In genomic region chr6:74598473-74599393, GRCh38 we compare ENCODE assay signal across 9 cellular contexts.
A peak's percentile ranks its signal among the peaks of the same experiment; 100 is the strongest.
DNase-seq lines count a peak whose midpoint lies in the region; ATAC-seq and TF ChIP-seq lines count a peak whose summit lies in the region.
"Had no signal": no experiment of that assay in that cellular context is flagged by ENCODE, and none has a peak within 500 bp of the region (broad histone marks: within the 10 kb centered on the region; RNA-seq: fewer than 3 reads in every experiment).

No MANE protein-coding gene starts in this region.

- DNase-seq in fibroblast of mammary gland (ENCODE audit: low read depth), result peak; percentile 69
- DNase-seq in HK-2 (ENCODE audit: unreplicated experiment), result no peak
- no peak for DNase-seq in nucleus accumbens (lab: John Stamatoyannopoulos, UW)

- no peaks in the 10 kb centered on the region for H3K4me1 Mint-ChIP-seq in activated T-helper 17 cell treated with anti-CD3 and anti-CD28 coated beads, Interleukin-2, amount 50 U/mL, for 72 hours
- H3K4me1 Mint-ChIP-seq: neural crest cell had no signal

- no peak overlapping the region for H3K4me3 Mint-ChIP-seq in activated T-helper 17 cell treated with anti-CD3 and anti-CD28 coated beads, Interleukin-2, amount 50 U/mL, for 72 hours
- H3K4me3 Mint-ChIP-seq: neural crest cell had no signal

- H3K4me3 ChIP-seq in fibroblast of mammary gland (ENCODE audit: control insufficient read depth, low read depth, low read length), result no peak overlapping the region

- no peaks in the 10 kb centered on the region for H3K36me3 Mint-ChIP-seq in activated T-helper 17 cell treated with anti-CD3 and anti-CD28 coated beads, Interleukin-2, amount 50 U/mL, for 72 hours (ENCODE audit: low read depth)

- no peak for TF ChIP-seq CTCF in fibroblast of mammary gland (conservative IDR thresholded peaks at IDR 0.05; ENCODE audit: control insufficient read depth, insufficient read depth, low read depth, low read length)

- H3K27me3 Mint-ChIP-seq in activated T-helper 17 cell treated with anti-CD3 and anti-CD28 coated beads, Interleukin-2, amount 50 U/mL, for 72 hours, result no peaks in the 10 kb centered on the region

- no peak overlapping the region for H3K27ac Mint-ChIP-seq in activated T-helper 17 cell treated with anti-CD3 and anti-CD28 coated beads, Interleukin-2, amount 50 U/mL, for 72 hours

- H3K9me3 Mint-ChIP-seq in activated T-helper 17 cell treated with anti-CD3 and anti-CD28 coated beads, Interleukin-2, amount 50 U/mL, for 72 hours, result no peaks in the 10 kb centered on the region

- ATAC-seq in GM18502 (IDR thresholded peaks at IDR 0.05; ENCODE audit: poor library complexity, unreplicated experiment) (peak; percentile 97), GM21529 (IDR thresholded peaks at IDR 0.05; ENCODE audit: unreplicated experiment) (peak; percentile 97), HG03432 (IDR thresholded peaks at IDR 0.05; ENCODE audit: unreplicated experiment) (peak; percentile 97), esophagus mucosa (no peak)
- no peak for ATAC-seq in activated T-helper 17 cell treated with anti-CD3 and anti-CD28 coated beads, Interleukin-2, amount 50 U/mL, for 72 hours (replicated peaks)

Comparison
In these comparisons a context has a peak if more than half of its experiments do, and no peak if none do; other contexts are left out.
1. ATAC-seq: peak in GM18502 (single experiment), GM21529 (single experiment) and HG03432 (single experiment); none in esophagus mucosa (single experiment) and activated T-helper 17 cell treated with anti-CD3 and anti-CD28 coated beads, Interleukin-2, amount 50 U/mL, for 72 hours (single experiment).